ENCODE assay signal across 19 cellular contexts in genomic region chr4:19925516-19925915, GRCh38.
"Had no signal": no experiment of that assay in that cellular context is flagged by ENCODE, and none has a peak within 500 bp of the region (broad histone marks: within the 10 kb centered on the region; RNA-seq: fewer than 3 reads in every experiment).

No MANE protein-coding gene starts in this region.

- ATAC-seq: naive thymus-derived CD8-positive, alpha-beta T cell; pancreas; right cardiac atrium; sciatic nerve; stimulated activated effector memory CD8-positive, alpha-beta T cell treated with anti-CD3 and anti-CD28 coated beads, Interleukin-12 subunit alpha, Interleukin-12 subunit beta, amount 100 ng/mL, for 72 hours; upper lobe of right lung had no signal

- DNase-seq: islet precursor cell; left ventricle myocardium inferior; naive thymus-derived CD8-positive, alpha-beta T cell; nucleus accumbens; pancreas; posterior cingulate gyrus; retina; right cardiac atrium; stimulated activated CD4-positive, alpha-beta T cell treated with anti-CD3 and anti-CD28 coated beads, Interleukin-4, amount 100 ng/mL, for 24 hours; stimulated activated naive CD4-positive, alpha-beta T cell; tibial artery; trophoblast cell; upper lobe of right lung had no signal

- H3K4me1 ChIP-seq: left ventricle myocardium inferior, pancreas, prostate gland, suprapubic skin, upper lobe of right lung had no signal

- H3K27ac ChIP-seq: left ventricle myocardium inferior, pancreas, prostate gland, skin epidermis, suprapubic skin, thoracic aorta, tibial artery, upper lobe of right lung had no signal

- H3K4me3 ChIP-seq: left ventricle myocardium inferior, pancreas, prostate gland, skin epidermis, suprapubic skin, thoracic aorta, tibial artery, upper lobe of right lung had no signal

- H3K9me3 ChIP-seq: left ventricle myocardium inferior, pancreas, prostate gland, suprapubic skin, thoracic aorta, upper lobe of right lung had no signal

- H3K27me3 ChIP-seq: pancreas, suprapubic skin, tibial artery, upper lobe of right lung had no signal

- H3K36me3 ChIP-seq: left ventricle myocardium inferior, pancreas, prostate gland, suprapubic skin, thoracic aorta, tibial artery, upper lobe of right lung had no signal
